Comparison of ENCODE assay signal across 20 cellular contexts in the genomic region with DNA sequence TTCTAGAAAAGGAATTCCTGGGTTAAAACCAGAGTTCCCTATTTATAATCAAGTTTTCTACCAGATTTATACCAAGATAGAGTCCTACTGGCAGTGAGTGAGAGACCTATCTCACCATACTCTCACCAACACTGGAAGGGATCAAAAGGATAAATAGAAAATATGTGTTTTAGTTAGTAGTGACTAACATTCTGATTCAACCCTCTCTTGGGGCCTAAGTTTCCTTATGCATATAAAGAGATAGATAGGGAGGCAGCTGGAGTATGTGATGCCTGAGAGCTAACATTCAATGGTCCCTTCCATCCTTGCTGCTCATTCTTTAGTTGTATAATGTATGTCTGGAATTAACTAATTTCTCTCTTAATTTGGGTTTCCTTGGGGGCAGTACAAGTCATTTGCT. TPM values are rescaled to one million over a fixed set of nuclear protein-coding genes. Genes with fewer than 3 reads are reported as not detected.
DNase-seq lines count a peak whose midpoint lies in the region; ATAC-seq and TF ChIP-seq lines count a peak whose summit lies in the region.
"Had no signal": no experiment of that assay in that cellular context is flagged by ENCODE, and none has a peak within 500 bp of the region (broad histone marks: within the 10 kb centered on the region; RNA-seq: fewer than 3 reads in every experiment).

No MANE protein-coding gene starts in this region.

- H3K4me1 ChIP-seq in adipocyte (ENCODE audit: control insufficient read depth, insufficient read depth, low read length): peaks cover 27% of the 10 kb centered on the region
- H3K4me1 ChIP-seq: HAP-1 had no signal

- no peak for TF ChIP-seq CTCF in fibroblast of mammary gland (conservative IDR thresholded peaks at IDR 0.05; ENCODE audit: control insufficient read depth, insufficient read depth, low read depth, low read length)

- H3K27me3 Mint-ChIP-seq in effector memory CD8-positive, alpha-beta T cell: no peaks in the 10 kb centered on the region

- no peaks in the 10 kb centered on the region for H3K36me3 Mint-ChIP-seq in effector memory CD8-positive, alpha-beta T cell (ENCODE audit: insufficient read depth)

- ATAC-seq in effector memory CD8-positive, alpha-beta T cell (replicated peaks): no peak
- ATAC-seq in Right ventricle myocardium inferior: no peak
- ATAC-seq: A549 had no signal

- no peak overlapping the region for H3K4me3 ChIP-seq in adipocyte (ENCODE audit: low read length)
- no peak overlapping the region for H3K4me3 ChIP-seq in fibroblast of mammary gland (ENCODE audit: control insufficient read depth, low read depth, low read length)
- H3K4me3 ChIP-seq in skeletal muscle cell (ENCODE audit: low read depth, low read length): no peak overlapping the region
- H3K4me3 ChIP-seq: A549, HAP-1 had no signal

- no peak overlapping the region for H3K27ac Mint-ChIP-seq in effector memory CD8-positive, alpha-beta T cell

- H3K9me3 Mint-ChIP-seq in effector memory CD8-positive, alpha-beta T cell: peaks cover 0 to 4% of the 10 kb centered on the region in 2 donors

- peaks cover 48% of the 10 kb centered on the region for H3K36me3 ChIP-seq in adipocyte (ENCODE audit: control insufficient read depth, insufficient read depth, low read length, severe bottlenecking)
- H3K36me3 ChIP-seq: HAP-1 had no signal

- intact Hi-C loops in cardiac septum (cut with DNase I): no loop called here
- intact Hi-C loops in Right ventricle myocardium inferior (cut with DNase I): no loop called here

- no peak overlapping the region for H3K9ac ChIP-seq in adipocyte (ENCODE audit: low read length)

- peak; percentile 49 for DNase-seq in ELR (ENCODE audit: low read depth)
- peak; percentile 16 for DNase-seq in adipocyte (ENCODE audit: low read depth)
- DNase-seq in fibroblast of mammary gland (ENCODE audit: low read depth): peak; percentile 68
- peak; percentile 25 for DNase-seq in skeletal muscle cell (ENCODE audit: low read depth)
- no peak for DNase-seq in cardiac septum (ENCODE audit: low spot score)
- DNase-seq in effector memory CD8-positive, alpha-beta T cell: no peak
- DNase-seq in NK-92 (lab: John Stamatoyannopoulos, UW; ENCODE audit: unreplicated experiment): no peak
- no peak for DNase-seq in Right ventricle myocardium inferior (ENCODE audit: missing footprints)
- DNase-seq: AML-193, DMS 273 treated with DMSO at 0.1 percent for 48 hours, DND-41, KBM-7, NCI-H1105 treated with DMSO at 0.1 percent for 48 hours, NCI-H1694 treated with DMSO at 0.1 percent for 48 hours, NCI-H510A, NCI-H748 treated with DMSO at 0.1 percent for 48 hours, Right ventricle myocardium superior had no signal

- H3K4me3 Mint-ChIP-seq in effector memory CD8-positive, alpha-beta T cell: no peak overlapping the region

- H3K9me3 ChIP-seq in adipocyte (ENCODE audit: control insufficient read depth, low read length): no peaks in the 10 kb centered on the region
- H3K9me3 ChIP-seq: HAP-1 had no signal

- H3K27me3 ChIP-seq in adipocyte (replicated peaks; ENCODE audit: control insufficient read depth, insufficient read depth, low read length): no peaks in the 10 kb centered on the region

- H3K4me1 Mint-ChIP-seq in effector memory CD8-positive, alpha-beta T cell (ENCODE audit: low read depth in 2 of 2): peaks cover 0 to 6% of the 10 kb centered on the region in 2 donors

RNA-seq across cellular contexts. Expression of a gene that starts 32.0 kb away (rescaled TPM):
- 1,231 TPM for total RNA-seq in cardiac septum
- total RNA-seq in Right ventricle myocardium inferior: 1,804 TPM
- total RNA-seq: OCI-LY7 had no signal

RNA-seq across cellular contexts. Expression of a gene that starts 36.3 kb away (rescaled TPM):
- total RNA-seq in cardiac septum: 10.9 TPM
- total RNA-seq in Right ventricle myocardium inferior: 10.8 TPM

Comparison
In these comparisons a context has a peak if more than half of its experiments do, and no peak if none do; other contexts are left out.
1. DNase-seq: peak in ELR (single experiment), adipocyte (single experiment), fibroblast of mammary gland (single experiment) and skeletal muscle cell (single experiment); none in cardiac septum (single experiment), effector memory CD8-positive, alpha-beta T cell (0 of 3), NK-92 (single experiment) and Right ventricle myocardium inferior (single experiment).